ENCODE assay signal across 8 cellular contexts in the genomic region with DNA sequence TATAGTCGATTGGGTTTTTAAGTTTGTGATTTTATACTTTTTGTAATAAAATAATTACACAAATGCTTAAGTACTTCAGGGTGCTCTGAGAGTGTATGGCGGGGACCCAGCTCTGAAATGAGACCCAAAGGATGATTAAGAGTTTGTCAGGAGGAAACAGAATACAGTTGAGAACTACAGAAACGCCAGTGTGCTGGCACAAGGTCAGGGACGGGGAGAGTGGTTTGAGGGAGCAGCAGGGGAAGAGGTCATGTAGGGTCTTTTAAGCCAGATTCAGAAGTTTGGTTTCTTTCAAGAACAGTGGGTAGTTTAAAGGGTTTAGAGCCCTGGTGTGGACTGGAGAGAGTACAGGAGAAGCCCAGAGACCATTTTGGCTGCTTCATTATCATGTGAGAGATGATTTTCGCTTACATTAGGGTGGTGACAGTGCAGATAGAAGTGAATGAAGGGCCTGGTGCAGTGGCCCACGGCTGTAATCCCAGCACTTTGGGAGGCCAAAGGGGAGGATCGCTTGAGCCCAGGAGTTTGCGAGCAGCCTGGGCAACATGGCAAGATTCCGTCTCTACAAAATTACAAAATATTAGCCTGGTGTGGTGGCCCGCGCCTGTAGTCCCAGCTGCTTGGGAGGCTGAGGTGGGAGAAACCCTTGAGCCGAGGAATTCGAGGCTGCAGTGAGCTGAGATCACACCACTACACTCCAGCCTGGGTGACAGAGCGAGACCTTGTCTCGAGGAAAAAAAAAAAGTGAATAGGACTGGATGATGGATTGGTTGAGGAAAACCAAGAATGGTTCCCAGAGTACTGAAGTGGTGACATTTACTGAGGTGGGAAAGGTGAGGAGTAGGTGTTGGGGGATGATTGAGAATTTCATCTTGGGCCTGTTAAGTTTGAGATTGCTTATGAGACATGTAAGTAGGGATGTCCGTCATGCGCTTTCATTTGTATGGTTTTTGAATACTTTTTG. TPM values are rescaled to one million over a fixed set of nuclear protein-coding genes. Genes with fewer than 3 reads are reported as not detected.
A peak's percentile ranks its signal among the peaks of the same experiment; 100 is the strongest.
DNase-seq lines count a peak whose midpoint lies in the region; ATAC-seq, FAIRE-seq and TF ChIP-seq lines count a peak whose summit lies in the region.

No MANE protein-coding gene starts in this region.

- no peak for TF ChIP-seq RAD21 in H1 (IDR thresholded peaks at IDR 0.05 in 1 of 2, conservative IDR thresholded peaks at IDR 0.05 in 1 of 2; ENCODE audit: low read depth in 2 of 2, low read length in 2 of 2)

- no peak overlapping the region for H2BK15ac ChIP-seq in H1 (ENCODE audit: low read length)

- POLR2A ChIA-PET in H1 (lab: Charles Lee; ENCODE audit: partially characterized antibody), result interaction anchor here (0.9 to 26.9 kb wide), 20 partner anchors 7 to 797 kb away, joined by 3 to 1018 read pairs (median 6); a partner anchor contains a TSS
- POLR2A ChIA-PET in naive thymus-derived CD8-positive, alpha-beta T cell (lab: Charles Lee), result interaction anchor here (0.8 to 3.1 kb wide), 14 partner anchors 11 to 798 kb away, joined by 3 to 65 read pairs (median 7); a partner anchor contains a TSS

- DNase-seq in GM03348 (ENCODE audit: low spot score) (peak; percentile 32), Peyer's patch (no peak), H1 (ENCODE audit: low read depth in 1 of 2, low spot score in 2 of 2) (no peak), NCI-H526 (lab: John Stamatoyannopoulos, UW) (no peak), NCI-H146 (lab: John Stamatoyannopoulos, UW) (no peak), NCI-H446 (lab: John Stamatoyannopoulos, UW) (no peak)
- DNase-seq in naive thymus-derived CD8-positive, alpha-beta T cell, result peak in 2 of 10 donors; percentile 14 to 15

- H3K4me2 ChIP-seq in H1 (ENCODE audit: insufficient read depth in 1 of 2, low read depth in 2 of 2, low read length in 2 of 2), result peak overlapping the region; percentile 95 to 96

- peaks cover 3 to 7% of the 10 kb centered on the region in 2 experiments for H4K20me1 ChIP-seq in H1 (replicated peaks in 1 of 2; ENCODE audit: control insufficient read depth in 1 of 2, insufficient read depth in 2 of 2, low read length in 2 of 2)

- peaks cover 0 to 10% (median 1%) of the 10 kb centered on the region in 3 donors for H3K36me3 Mint-ChIP-seq in naive thymus-derived CD8-positive, alpha-beta T cell

- H3K4me3 Mint-ChIP-seq in naive thymus-derived CD8-positive, alpha-beta T cell, result peak overlapping the region; percentile 94 to 100 (median 100)

- H3K18ac ChIP-seq in H1 (ENCODE audit: extremely low read depth, low read length), result no peak overlapping the region

- H2BK12ac ChIP-seq in H1 (ENCODE audit: low read depth, low read length), result peak overlapping the region; percentile 78; the same call in 1 of the 2 replicates

- TF ChIP-seq EP300 in H1 (IDR thresholded peaks at IDR 0.05; ENCODE audit: borderline replicate concordance in 1 of 2, low read depth in 2 of 2, low read length in 2 of 2), result no peak

- no peak overlapping the region for H2BK120ac ChIP-seq in H1 (replicated peaks; ENCODE audit: low read depth, low read length)

- no peak overlapping the region for H2AFZ ChIP-seq in H1 (ENCODE audit: low read length)

- no peak overlapping the region for H4K8ac ChIP-seq in H1 (ENCODE audit: extremely low read depth, insufficient read depth, low read length)

- no peak overlapping the region for H3K14ac ChIP-seq in H1 (ENCODE audit: insufficient read length)

- TF ChIP-seq POLR2A in Peyer's patch (IDR thresholded peaks at IDR 0.05) (no peak), H1 (IDR thresholded peaks at IDR 0.05; ENCODE audit: control extremely low read depth in 1 of 2, low read depth in 2 of 2, low read length in 2 of 2) (no peak)

- no peak overlapping the region for H3K56ac ChIP-seq in H1 (replicated peaks; ENCODE audit: insufficient read length, low read depth, low read length)

- peak overlapping the region; percentile 99 to 100 (median 100) for H3K27ac Mint-ChIP-seq in naive thymus-derived CD8-positive, alpha-beta T cell

- CTCF ChIA-PET in H1 (lab: Charles Lee; ENCODE audit: partially characterized antibody), result interaction anchor here (0.7 to 2.3 kb wide), 5 partner anchors 8 to 192 kb away, joined by 3 to 15 read pairs (median 4); a partner anchor contains a TSS

- H3K27me3 ChIP-seq in Peyer's patch (no peaks in the 10 kb centered on the region), H1 (replicated peaks in 1 of 4; ENCODE audit: control insufficient read depth in 3 of 4, extremely low read depth in 1 of 4, insufficient read depth in 3 of 4, low read length in 3 of 4) (no peaks in the 10 kb centered on the region)

- WGBS in H1 (ENCODE audit: extremely low coverage in 1 of 2, insufficient coverage in 1 of 2, insufficient read length in 1 of 2, insufficient replicate concordance in 2 of 2, low coverage in 1 of 2, low lambda C conversion rate in 2 of 2, missing lambda C conversion rate in 1 of 2), 2 experiments, result 71% methylated on average over 17 of the region's 17 CpGs; no CpG with 5 or more reads in 1 of the 2 experiments

- H3K36me3 ChIP-seq in Peyer's patch, result no peaks in the 10 kb centered on the region
- peaks cover 0 to 19% (median 1%) of the 10 kb centered on the region in 4 experiments; a peak in 1 of 8 replicates for H3K36me3 ChIP-seq in H1 (ENCODE audit: control insufficient read depth in 2 of 4, insufficient read depth in 4 of 4, low read length in 3 of 4)

- no peak overlapping the region; the same call in 1 of the 2 replicates for H2AK5ac ChIP-seq in H1 (ENCODE audit: low read depth, low read length)

- no peak for ATAC-seq in naive thymus-derived CD8-positive, alpha-beta T cell
- no peak for ATAC-seq in HG03378 (IDR thresholded peaks at IDR 0.05; ENCODE audit: unreplicated experiment)

- H3K4me3 ChIP-seq in Peyer's patch (peak overlapping the region; percentile 79 to 95 (median 84)), H1 (ENCODE audit: extremely low read depth in 1 of 4, insufficient read depth in 2 of 4, low read depth in 3 of 4, low read length in 4 of 4) (peak overlapping the region; percentile 89 to 100 (median 95))

- peak overlapping the region; percentile 95 to 99 (median 98) for H3K27ac ChIP-seq in Peyer's patch
- peak overlapping the region; percentile 100 for H3K27ac ChIP-seq in H1 (ENCODE audit: low read depth, low read length)

- no peak overlapping the region for H3K4ac ChIP-seq in H1 (replicated peaks; ENCODE audit: insufficient read length, low read depth, low read length)

- H4K5ac ChIP-seq in H1 (ENCODE audit: insufficient read length, low read depth, low read length), result no peak overlapping the region

- no peaks in the 10 kb centered on the region for H3K27me3 Mint-ChIP-seq in naive thymus-derived CD8-positive, alpha-beta T cell

- H3K23me2 ChIP-seq in H1 (ENCODE audit: low read depth, low read length), result peaks cover 15% of the 10 kb centered on the region

- no peak overlapping the region for H2BK20ac ChIP-seq in H1 (ENCODE audit: low read length)

- H3K23ac ChIP-seq in H1 (ENCODE audit: insufficient read length), result no peak overlapping the region

- H3K4me1 ChIP-seq in Peyer's patch, result peaks cover 0 to 56% (median 23%) of the 10 kb centered on the region in 4 donors
- peaks cover 0 to 16% (median 2%) of the 10 kb centered on the region in 4 experiments; a peak in 4 of 7 replicates for H3K4me1 ChIP-seq in H1 (replicated peaks in 1 of 4; ENCODE audit: control insufficient read depth in 3 of 4, insufficient read depth in 4 of 4, low read length in 3 of 4)

- no peak overlapping the region for H4K91ac ChIP-seq in H1 (replicated peaks; ENCODE audit: insufficient read length, low read length)

- H3K9me3 Mint-ChIP-seq in naive thymus-derived CD8-positive, alpha-beta T cell, result no peaks in the 10 kb centered on the region

- H2BK5ac ChIP-seq in H1 (ENCODE audit: low read depth, low read length), result peak overlapping the region; percentile 99

- H3K79me1 ChIP-seq in H1 (ENCODE audit: low read depth, low read length), result peaks cover 10% of the 10 kb centered on the region

- peaks cover 34 to 84% (median 75%) of the 10 kb centered on the region in 4 donors for H3K4me1 Mint-ChIP-seq in naive thymus-derived CD8-positive, alpha-beta T cell

- H3K79me2 ChIP-seq in H1 (ENCODE audit: control insufficient read depth in 1 of 2, insufficient read depth in 2 of 2, low read length in 2 of 2), result peaks cover 56 to 95% of the 10 kb centered on the region in 2 experiments

- FAIRE-seq in H1 (lab: Jason Lieb, UNC), result no peak

- no peaks in the 10 kb centered on the region for H3K9me3 ChIP-seq in Peyer's patch
- no peaks in the 10 kb centered on the region for H3K9me3 ChIP-seq in H1 (ENCODE audit: insufficient read depth in 2 of 2, low read depth in 1 of 2, low read length in 1 of 2)

- peak overlapping the region; percentile 93 to 99 (median 99) for H3K9ac ChIP-seq in H1 (replicated peaks in 1 of 4; ENCODE audit: extremely low read depth in 1 of 4, low read depth in 3 of 4, low read length in 3 of 4)

- TF ChIP-seq CTCF in Peyer's patch (IDR thresholded peaks at IDR 0.05) (no peak), H1 (IDR thresholded peaks at IDR 0.05; ENCODE audit: control extremely low read depth in 1 of 3, insufficient read depth in 1 of 3, low read depth in 1 of 3, low read length in 3 of 3) (no peak)

RNA-seq across cellular contexts. Expression of a gene that starts 1.4 kb away (rescaled TPM):
- total RNA-seq in Peyer's patch, result 10 to 100 TPM; 33.3 to 75.1 (median 39.3) TPM
- total RNA-seq in H1 (2021; fragmentation: NEBNext Ultra II Directional; extraction: Animal tissue kit (Norgen Biotek cat#: 25700)), result 168 TPM in 2 replicates
- 31.1 and 50.5 TPM in 2 replicates for polyA plus RNA-seq in H1 (2011; rRNA removed)
- polyA plus RNA-seq in H1 (2011; cell fraction: cytosol; rRNA removed), result 60.6 TPM
- 23.6 TPM for polyA plus RNA-seq in H1 (2011; cell fraction: nucleus; rRNA removed)
- 76.5 to 111 TPM (median 97.0 TPM) in 4 replicates for polyA plus RNA-seq in H1 (2012, experiment 1 of 2)
- 11.2 TPM for polyA plus RNA-seq in H1 (2012, experiment 2 of 2)
- 98.4 TPM for polyA plus RNA-seq in H1 (2013, experiment 1 of 2)
- 95.8 TPM for polyA plus RNA-seq in H1 (2013, experiment 2 of 2)
- 109 and 158 TPM in 2 replicates for polyA minus RNA-seq in H1 (2011; rRNA and poly(A)+ RNA removed)
- 76.5 TPM for polyA minus RNA-seq in H1 (2011; cell fraction: cytosol; rRNA and poly(A)+ RNA removed)
- 53.9 TPM for polyA minus RNA-seq in H1 (2011; cell fraction: nucleus; rRNA and poly(A)+ RNA removed)
- 10 to 100 TPM; 43.4 to 49.0 TPM for total RNA-seq in naive thymus-derived CD8-positive, alpha-beta T cell
- 10 to 100 TPM; 21.5 to 27.5 (median 24.1) TPM for polyA plus RNA-seq in naive thymus-derived CD8-positive, alpha-beta T cell

RNA-seq across cellular contexts. Expression of a gene that starts 30.7 kb away (rescaled TPM):
- total RNA-seq in Peyer's patch, result 100 to 1,000 TPM; 152 to 221 (median 160) TPM
- 395 and 396 TPM in 2 replicates for total RNA-seq in H1 (2021; fragmentation: NEBNext Ultra II Directional; extraction: Animal tissue kit (Norgen Biotek cat#: 25700))
- 175 and 191 TPM in 2 replicates for polyA plus RNA-seq in H1 (2011; rRNA removed)
- 234 TPM for polyA plus RNA-seq in H1 (2011; cell fraction: cytosol; rRNA removed)
- polyA plus RNA-seq in H1 (2011; cell fraction: nucleus; rRNA removed), result 241 TPM
- 278 to 534 TPM (median 326 TPM) in 4 replicates for polyA plus RNA-seq in H1 (2012, experiment 1 of 2)
- 43.2 TPM for polyA plus RNA-seq in H1 (2012, experiment 2 of 2)
- 237 TPM for polyA plus RNA-seq in H1 (2013, experiment 1 of 2)
- 226 TPM for polyA plus RNA-seq in H1 (2013, experiment 2 of 2)
- polyA minus RNA-seq in H1 (2011; rRNA and poly(A)+ RNA removed), result 421 and 480 TPM in 2 replicates
- 298 TPM for polyA minus RNA-seq in H1 (2011; cell fraction: cytosol; rRNA and poly(A)+ RNA removed)
- 278 TPM for polyA minus RNA-seq in H1 (2011; cell fraction: nucleus; rRNA and poly(A)+ RNA removed)
- total RNA-seq in naive thymus-derived CD8-positive, alpha-beta T cell, result 100 to 1,000 TPM; 184 to 195 TPM
- polyA plus RNA-seq in naive thymus-derived CD8-positive, alpha-beta T cell, result 100 to 1,000 TPM; 130 to 164 (median 140) TPM
